33 cellular contexts compared by ENCODE assay signal in the genomic region with DNA sequence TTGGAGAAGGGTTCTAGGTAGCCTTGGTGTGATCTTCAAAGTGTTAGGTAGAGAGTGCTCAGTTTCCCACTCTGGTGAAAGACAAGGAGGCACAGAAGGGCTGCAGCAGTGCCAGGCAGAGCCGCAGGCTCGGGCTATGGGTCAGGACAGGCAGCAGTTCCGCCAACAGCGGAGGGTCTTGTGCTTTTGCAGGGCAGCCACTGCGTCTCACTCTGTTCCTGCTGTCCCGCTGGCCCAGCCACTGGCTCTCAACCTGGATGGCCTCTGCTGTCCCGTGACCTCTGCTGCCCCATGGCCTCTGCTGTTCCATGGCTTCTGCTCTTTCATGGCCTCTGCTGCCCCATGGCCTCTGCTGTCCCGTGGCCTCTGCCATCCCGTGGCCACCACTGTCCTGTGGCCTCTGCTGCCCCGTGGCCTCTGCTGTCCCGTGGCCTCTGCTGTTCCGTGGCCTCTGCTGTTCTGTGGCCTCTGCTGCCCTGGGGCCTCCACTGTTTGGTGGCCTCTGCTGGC.
"Had no signal": no experiment of that assay in that cellular context is flagged by ENCODE, and none has a peak within 500 bp of the region (broad histone marks: within the 10 kb centered on the region; RNA-seq: fewer than 3 reads in every experiment).

No MANE protein-coding gene starts in this region.

- H3K27me3 ChIP-seq: adrenal gland had no signal

- H3K27me3 Mint-ChIP-seq: activated CD4-positive, alpha-beta memory T cell treated with anti-CD3 and anti-CD28 coated beads, Interleukin-2, amount 10 ng/mL, durations not matched to agents 7 days and 5 days; activated CD8-positive, alpha-beta memory T cell treated with anti-CD3 and anti-CD28 coated beads, Interleukin-2, amount 10 ng/mL, durations not matched to agents 7 days and 5 days; activated naive CD8-positive, alpha-beta T cell treated with anti-CD3 and anti-CD28 coated beads, Interleukin-2, amount 10 ng/mL, durations not matched to agents 7 days and 5 days had no signal

- H3K36me3 ChIP-seq: adrenal gland, WERI-Rb-1 had no signal

- DNase-seq: activated CD4-positive, alpha-beta memory T cell treated with anti-CD3 and anti-CD28 coated beads, Interleukin-2, amount 10 ng/mL, durations not matched to agents 7 days and 5 days; activated CD4-positive, alpha-beta T cell treated with anti-CD3 and anti-CD28 coated beads for 1 hour; activated CD4-positive, alpha-beta T cell treated with anti-CD3 and anti-CD28 coated beads for 48 hours; activated CD4-positive, CD25-positive, alpha-beta regulatory T cell; activated CD8-positive, alpha-beta memory T cell treated with anti-CD3 and anti-CD28 coated beads for 24 hours; activated CD8-positive, alpha-beta memory T cell treated with anti-CD3 and anti-CD28 coated beads, Interleukin-2, amount 10 ng/mL, durations not matched to agents 7 days and 5 days; activated CD8-positive, alpha-beta memory T cell treated with anti-CD3 and anti-CD28 coated beads, Interleukin-2, amount 50 U/mL, for 48 hours; activated effector memory CD4-positive, alpha-beta T cell treated with Interleukin-2 at 50 U/mL for 16 hours; activated naive CD4-positive, alpha-beta T cell treated with anti-CD3 and anti-CD28 coated beads, Interleukin-2, amount 10 ng/mL, durations not matched to agents 7 days and 5 days; activated naive CD8-positive, alpha-beta T cell treated with anti-CD3 and anti-CD28 coated beads, Interleukin-2, amount 10 ng/mL, durations not matched to agents 7 days and 5 days; activated T-cell treated with anti-CD3 and anti-CD28 coated beads, Interleukin-2, amount 50 U/mL, for 48 hours; adrenal gland; central memory CD4-positive, alpha-beta T cell; NCI-H1105; NCI-H1436; NCI-H1694; NCI-H1930; NCI-H2081 treated with DMSO at 0.1 percent for 48 hours; NCI-H345; NCI-H526; NCI-H748 treated with DMSO at 0.1 percent for 48 hours; NK-92 treated with Interleukin-12 subunit alpha and Interleukin-12 subunit beta, amount 100 ng/mL, for 24 hours; PC-3; SIG-M5; SW 1271; T-helper 1 cell; T-helper 2 cell; T1000 had no signal

- H3K4me3 Mint-ChIP-seq: activated CD4-positive, alpha-beta memory T cell treated with anti-CD3 and anti-CD28 coated beads, Interleukin-2, amount 10 ng/mL, durations not matched to agents 7 days and 5 days; activated CD8-positive, alpha-beta memory T cell treated with anti-CD3 and anti-CD28 coated beads, Interleukin-2, amount 10 ng/mL, durations not matched to agents 7 days and 5 days; activated naive CD4-positive, alpha-beta T cell treated with anti-CD3 and anti-CD28 coated beads, Interleukin-2, amount 10 ng/mL, durations not matched to agents 7 days and 5 days; activated naive CD8-positive, alpha-beta T cell treated with anti-CD3 and anti-CD28 coated beads, Interleukin-2, amount 10 ng/mL, durations not matched to agents 7 days and 5 days; brain had no signal

- H3K4me1 ChIP-seq: adrenal gland had no signal

- FAIRE-seq: RCC 7860 had no signal

- H3K4me1 Mint-ChIP-seq: activated CD4-positive, alpha-beta memory T cell treated with anti-CD3 and anti-CD28 coated beads, Interleukin-2, amount 10 ng/mL, durations not matched to agents 7 days and 5 days; activated CD8-positive, alpha-beta memory T cell treated with anti-CD3 and anti-CD28 coated beads, Interleukin-2, amount 10 ng/mL, durations not matched to agents 7 days and 5 days; activated naive CD4-positive, alpha-beta T cell treated with anti-CD3 and anti-CD28 coated beads, Interleukin-2, amount 10 ng/mL, durations not matched to agents 7 days and 5 days; activated naive CD8-positive, alpha-beta T cell treated with anti-CD3 and anti-CD28 coated beads, Interleukin-2, amount 10 ng/mL, durations not matched to agents 7 days and 5 days; brain had no signal

- H3K4me3 ChIP-seq: adrenal gland had no signal

- H3K36me3 Mint-ChIP-seq: activated CD8-positive, alpha-beta memory T cell treated with anti-CD3 and anti-CD28 coated beads, Interleukin-2, amount 10 ng/mL, durations not matched to agents 7 days and 5 days; activated naive CD4-positive, alpha-beta T cell treated with anti-CD3 and anti-CD28 coated beads, Interleukin-2, amount 10 ng/mL, durations not matched to agents 7 days and 5 days; activated naive CD8-positive, alpha-beta T cell treated with anti-CD3 and anti-CD28 coated beads, Interleukin-2, amount 10 ng/mL, durations not matched to agents 7 days and 5 days; brain had no signal

- H3K9me3 Mint-ChIP-seq: activated CD4-positive, alpha-beta memory T cell treated with anti-CD3 and anti-CD28 coated beads, Interleukin-2, amount 10 ng/mL, durations not matched to agents 7 days and 5 days; activated naive CD4-positive, alpha-beta T cell treated with anti-CD3 and anti-CD28 coated beads, Interleukin-2, amount 10 ng/mL, durations not matched to agents 7 days and 5 days; activated naive CD8-positive, alpha-beta T cell treated with anti-CD3 and anti-CD28 coated beads, Interleukin-2, amount 10 ng/mL, durations not matched to agents 7 days and 5 days had no signal

- H3K27ac Mint-ChIP-seq: activated CD4-positive, alpha-beta memory T cell treated with anti-CD3 and anti-CD28 coated beads, Interleukin-2, amount 10 ng/mL, durations not matched to agents 7 days and 5 days; activated CD8-positive, alpha-beta memory T cell treated with anti-CD3 and anti-CD28 coated beads, Interleukin-2, amount 10 ng/mL, durations not matched to agents 7 days and 5 days; activated naive CD4-positive, alpha-beta T cell treated with anti-CD3 and anti-CD28 coated beads, Interleukin-2, amount 10 ng/mL, durations not matched to agents 7 days and 5 days; activated naive CD8-positive, alpha-beta T cell treated with anti-CD3 and anti-CD28 coated beads, Interleukin-2, amount 10 ng/mL, durations not matched to agents 7 days and 5 days had no signal

- ATAC-seq: activated CD8-positive, alpha-beta memory T cell treated with anti-CD3 and anti-CD28 coated beads, Interleukin-2, amount 10 ng/mL, durations not matched to agents 7 days and 5 days; PC-3; Right ventricle myocardium inferior had no signal

- H3K9me3 ChIP-seq: adrenal gland had no signal

- H3K27ac ChIP-seq: adrenal gland, RWPE1, WERI-Rb-1 had no signal
